In genomic region chr3:11291808-11292207, GRCh38 we compare ENCODE assay signal across 11 cellular contexts. TPM values are rescaled to one million over a fixed set of nuclear protein-coding genes. Genes with fewer than 3 reads are reported as not detected.
A peak's percentile ranks its signal among the peaks of the same experiment; 100 is the strongest.
DNase-seq lines count a peak whose midpoint lies in the region; ATAC-seq and TF ChIP-seq lines count a peak whose summit lies in the region.
"Had no signal": no experiment of that assay in that cellular context is flagged by ENCODE, and none has a peak within 500 bp of the region (broad histone marks: within the 10 kb centered on the region; RNA-seq: fewer than 3 reads in every experiment).

No MANE protein-coding gene starts in this region.

- H3K9me3 ChIP-seq in CD4-positive, alpha-beta memory T cell (ENCODE audit: control insufficient read depth in 1 of 2, low read length in 2 of 2): no peaks in the 10 kb centered on the region
- H3K9me3 ChIP-seq in naive thymus-derived CD4-positive, alpha-beta T cell (ENCODE audit: control insufficient read depth in 2 of 3, low read length in 3 of 3): no peaks in the 10 kb centered on the region

- H3K36me3 ChIP-seq in CD4-positive, alpha-beta memory T cell (ENCODE audit: insufficient read depth, low read length): no peaks in the 10 kb centered on the region
- H3K36me3 ChIP-seq in naive thymus-derived CD4-positive, alpha-beta T cell (ENCODE audit: control insufficient read depth in 2 of 3, insufficient read depth in 3 of 3, low read length in 3 of 3): peaks cover 0 to 4% (median 0%) of the 10 kb centered on the region in 3 experiments

- no peaks in the 10 kb centered on the region for H3K27me3 ChIP-seq in CD4-positive, alpha-beta memory T cell (ENCODE audit: insufficient read depth, low read length)
- H3K27me3 ChIP-seq in HL-60 (ENCODE audit: insufficient read depth, poor library complexity, severe bottlenecking): no peaks in the 10 kb centered on the region
- H3K27me3 ChIP-seq in naive thymus-derived CD4-positive, alpha-beta T cell (ENCODE audit: control insufficient read depth in 2 of 2, insufficient read depth in 2 of 2, low read length in 2 of 2): no peaks in the 10 kb centered on the region

- H3K4me1 ChIP-seq in CD4-positive, alpha-beta memory T cell (ENCODE audit: insufficient read depth, low read length): peaks cover 47% of the 10 kb centered on the region
- H3K4me1 ChIP-seq in naive thymus-derived CD4-positive, alpha-beta T cell (ENCODE audit: control insufficient read depth in 2 of 2, insufficient read depth in 2 of 2, low read length in 2 of 2): peaks cover 19 to 39% of the 10 kb centered on the region in 2 donors

- peaks cover 8 to 11% of the 10 kb centered on the region in 2 donors for H3K36me3 Mint-ChIP-seq in CD4-positive, alpha-beta memory T cell
- peaks cover 22% of the 10 kb centered on the region for H3K36me3 Mint-ChIP-seq in activated naive CD8-positive, alpha-beta T cell
- peaks cover 0 to 36% (median 11%) of the 10 kb centered on the region in 5 donors for H3K36me3 Mint-ChIP-seq in naive thymus-derived CD4-positive, alpha-beta T cell

- POLR2A ChIA-PET in CD4-positive, alpha-beta memory T cell (lab: Charles Lee; ENCODE audit: partially characterized antibody): interaction anchor here (0.9 to 4.8 kb wide), 2 partner anchors 10 to 19 kb away, joined by 3 to 61 read pairs; partner anchors contain the start of gene ATG7
- POLR2A ChIA-PET in naive thymus-derived CD4-positive, alpha-beta T cell (lab: Charles Lee): interaction anchor here (3.0 kb wide), 1 partner anchor 19 kb away, joined by 21 read pairs; the partner anchor contains the start of gene ATG7
- POLR2A ChIA-PET in RWPE1 (lab: Yijun Ruan, JAX; ENCODE audit: low non-redundant PET): no interaction called here

- no peaks in the 10 kb centered on the region for H3K9me3 Mint-ChIP-seq in CD4-positive, alpha-beta memory T cell
- no peaks in the 10 kb centered on the region for H3K9me3 Mint-ChIP-seq in activated naive CD8-positive, alpha-beta T cell (ENCODE audit: low read depth)
- no peaks in the 10 kb centered on the region for H3K9me3 Mint-ChIP-seq in naive thymus-derived CD4-positive, alpha-beta T cell

- peak overlapping the region in 7 of 8 donors; percentile 14 to 74 (median 61) for H3K4me3 Mint-ChIP-seq in CD4-positive, alpha-beta memory T cell
- peak overlapping the region; percentile 56 for H3K4me3 Mint-ChIP-seq in activated naive CD8-positive, alpha-beta T cell
- H3K4me3 Mint-ChIP-seq in naive thymus-derived CD4-positive, alpha-beta T cell: peak overlapping the region; percentile 49 to 80 (median 63)

- intact Hi-C loops in CD4-positive, alpha-beta memory T cell (cut with micrococcal nuclease): loop anchor here (2.0 to 5.0 kb wide), 2 partner anchors 19 to 40 kb away; partner anchors contain the start of gene ATG7
- intact Hi-C loops in naive thymus-derived CD4-positive, alpha-beta T cell (cut with micrococcal nuclease): loop anchor here (1.0 to 2.0 kb wide), 4 partner anchors 15 to 332 kb away; partner anchors contain the start of gene ATG7 (in 2 of the 2)

- H3K4me1 Mint-ChIP-seq in CD4-positive, alpha-beta memory T cell: peaks cover 42 to 57% (median 50%) of the 10 kb centered on the region in 4 donors
- peaks cover 57% of the 10 kb centered on the region for H3K4me1 Mint-ChIP-seq in activated naive CD8-positive, alpha-beta T cell (ENCODE audit: low read depth)
- peaks cover 42 to 71% (median 61%) of the 10 kb centered on the region in 7 donors for H3K4me1 Mint-ChIP-seq in naive thymus-derived CD4-positive, alpha-beta T cell

- H3K27ac Mint-ChIP-seq in CD4-positive, alpha-beta memory T cell: peak overlapping the region; percentile 85 to 98 (median 92)
- peak overlapping the region; percentile 92 for H3K27ac Mint-ChIP-seq in activated naive CD8-positive, alpha-beta T cell
- H3K27ac Mint-ChIP-seq in naive thymus-derived CD4-positive, alpha-beta T cell: peak overlapping the region; percentile 73 to 99 (median 92)

- no peak for ATAC-seq in naive thymus-derived CD4-positive, alpha-beta T cell
- no peak for ATAC-seq in HG03439 (IDR thresholded peaks at IDR 0.05; ENCODE audit: unreplicated experiment)

- H3K27me3 Mint-ChIP-seq in CD4-positive, alpha-beta memory T cell: no peaks in the 10 kb centered on the region
- no peaks in the 10 kb centered on the region for H3K27me3 Mint-ChIP-seq in activated naive CD8-positive, alpha-beta T cell
- H3K27me3 Mint-ChIP-seq in naive thymus-derived CD4-positive, alpha-beta T cell: no peaks in the 10 kb centered on the region

- no peak for TF ChIP-seq CTCF in HL-60 (IDR thresholded peaks at IDR 0.05; ENCODE audit: insufficient read depth, low read length)
- TF ChIP-seq CTCF in RWPE1 (conservative IDR thresholded peaks at IDR 0.05; ENCODE audit: low read depth): no peak

- CTCF ChIA-PET in CD4-positive, alpha-beta memory T cell (lab: Charles Lee; ENCODE audit: partially characterized antibody): interaction anchor here (0.9 to 2.3 kb wide), 5 partner anchors 9 to 51 kb away, joined by 3 to 12 read pairs (median 3); partner anchors contain the start of gene ATG7
- CTCF ChIA-PET in naive thymus-derived CD4-positive, alpha-beta T cell (lab: Charles Lee): interaction anchor here (0.9 to 2.7 kb wide), 4 partner anchors 20 to 332 kb away, joined by 3 to 11 read pairs (median 4); partner anchors contain the start of gene ATG7
- CTCF ChIA-PET in RWPE1 (lab: Yijun Ruan, JAX): no interaction called here

- peak overlapping the region; percentile 18 for H3K27ac ChIP-seq in CD4-positive, alpha-beta memory T cell (ENCODE audit: low read depth, low read length)
- H3K27ac ChIP-seq in HL-60 (replicated peaks) (peak overlapping the region; percentile 28), RWPE1 (no peak overlapping the region)
- H3K27ac ChIP-seq in naive thymus-derived CD4-positive, alpha-beta T cell (ENCODE audit: low read depth, low read length): peak overlapping the region; percentile 72

- peak overlapping the region in 1 of 2 donors; percentile 14 for H3K4me3 ChIP-seq in CD4-positive, alpha-beta memory T cell (ENCODE audit: low read length in 2 of 2)
- no peak overlapping the region for H3K4me3 ChIP-seq in HL-60 (replicated peaks; ENCODE audit: insufficient read depth, low read length)
- H3K4me3 ChIP-seq in naive thymus-derived CD4-positive, alpha-beta T cell (ENCODE audit: low read length): peak overlapping the region; percentile 12

- DNase-seq in CD4-positive, alpha-beta memory T cell: no peak
- DNase-seq in HL-60 (ENCODE audit: low read depth in 1 of 2, low spot score in 1 of 2): no peak
- no peak for DNase-seq in naive thymus-derived CD4-positive, alpha-beta T cell
- no peak for DNase-seq in RWPE1 (ENCODE audit: low spot score)
- no peak for DNase-seq in NCI-H82 (lab: John Stamatoyannopoulos, UW)
- DNase-seq in SKM-1 treated with dmso at 0.1 percent for 144 hours (lab: John Stamatoyannopoulos, UW; ENCODE audit: unreplicated experiment): no peak
- DNase-seq: DMS79, head of caudate nucleus, NCI-H187 had no signal

RNA-seq across cellular contexts. Expression of gene ATG7, which starts 19.6 kb away (rescaled TPM):
- 10 to 100 TPM; 32.5 to 32.8 TPM for total RNA-seq in CD4-positive, alpha-beta memory T cell
- polyA plus RNA-seq in CD4-positive, alpha-beta memory T cell: 10 to 100 TPM; 16.9 to 23.0 TPM
- 10 to 100 TPM; 27.0 to 80.3 (median 39.8) TPM for total RNA-seq in naive thymus-derived CD4-positive, alpha-beta T cell
- 10 to 100 TPM; 12.0 to 15.8 TPM for polyA plus RNA-seq in naive thymus-derived CD4-positive, alpha-beta T cell
